Comparison of ENCODE assay signal across 8 cellular contexts in the genomic region with DNA sequence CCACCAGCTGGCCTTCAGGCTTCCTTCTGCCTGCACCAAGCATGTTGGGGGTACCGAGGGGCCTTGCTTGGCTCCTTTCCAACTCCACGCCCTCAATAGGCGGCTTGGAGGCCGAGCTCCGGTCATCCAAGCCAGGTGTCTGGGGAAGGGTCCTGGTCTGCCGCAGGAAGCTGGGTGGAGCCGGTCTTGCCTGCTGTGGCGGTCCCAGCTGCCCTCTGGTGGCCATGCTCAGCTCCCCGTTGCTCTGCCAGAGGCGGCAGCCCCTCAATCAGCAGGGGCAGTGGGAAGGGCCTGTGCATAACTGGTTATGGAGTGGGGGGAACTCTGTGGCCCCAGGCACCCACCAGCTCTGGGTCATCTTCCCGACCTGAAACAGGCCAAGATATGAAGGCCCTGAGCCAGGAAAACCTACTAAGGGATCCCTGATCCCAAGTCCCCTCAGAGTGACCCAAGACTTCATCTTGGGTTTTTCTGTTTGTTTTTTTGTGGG. TPM values are rescaled to one million over a fixed set of nuclear protein-coding genes. Genes with fewer than 3 reads are reported as not detected.
A peak's percentile ranks its signal among the peaks of the same experiment; 100 is the strongest.
DNase-seq lines count a peak whose midpoint lies in the region; ATAC-seq, FAIRE-seq and TF ChIP-seq lines count a peak whose summit lies in the region.

No MANE protein-coding gene starts in this region.

- peak; percentile 97 for TF ChIP-seq CTCF in coronary artery (IDR thresholded peaks at IDR 0.05)

- no peak for ATAC-seq in GM21367 (IDR thresholded peaks at IDR 0.05; ENCODE audit: unreplicated experiment)

- FAIRE-seq in urothelium cell line (lab: Jason Lieb, UNC): peak; percentile 5
- FAIRE-seq in small intestine (lab: Jason Lieb, UNC): no peak

- H3K9me3 ChIP-seq in small intestine (ENCODE audit: control insufficient read depth, low read depth): no peaks in the 10 kb centered on the region

- no peaks in the 10 kb centered on the region for H3K36me3 ChIP-seq in small intestine (ENCODE audit: control insufficient read depth in 2 of 2, insufficient read depth in 2 of 2, low read length in 2 of 2)

- H3K9me3 Mint-ChIP-seq in activated CD4-positive, alpha-beta T cell treated with anti-CD3 and anti-CD28 coated beads, Interleukin-2, amount 10 ng/mL, durations not matched to agents 24 days and 14 days: no peaks in the 10 kb centered on the region

- peaks cover 5% of the 10 kb centered on the region for H3K4me1 Mint-ChIP-seq in activated CD4-positive, alpha-beta T cell treated with anti-CD3 and anti-CD28 coated beads, Interleukin-2, amount 10 ng/mL, durations not matched to agents 24 days and 14 days

- no peaks in the 10 kb centered on the region for H3K36me3 Mint-ChIP-seq in activated CD4-positive, alpha-beta T cell treated with anti-CD3 and anti-CD28 coated beads, Interleukin-2, amount 10 ng/mL, durations not matched to agents 24 days and 14 days (ENCODE audit: low read depth)

- H3K27me3 Mint-ChIP-seq in activated CD4-positive, alpha-beta T cell treated with anti-CD3 and anti-CD28 coated beads, Interleukin-2, amount 10 ng/mL, durations not matched to agents 24 days and 14 days: peaks cover 23% of the 10 kb centered on the region

- H3K4me1 ChIP-seq in small intestine (ENCODE audit: control insufficient read depth in 2 of 2, insufficient read depth in 1 of 2, low read depth in 1 of 2, low read length in 1 of 2): peaks cover 0 to 2% of the 10 kb centered on the region in 2 donors

- no peak overlapping the region for H3K27ac Mint-ChIP-seq in activated CD4-positive, alpha-beta T cell treated with anti-CD3 and anti-CD28 coated beads, Interleukin-2, amount 10 ng/mL, durations not matched to agents 24 days and 14 days

- H3K4me3 ChIP-seq in coronary artery: peak overlapping the region; percentile 0
- H3K4me3 ChIP-seq in small intestine (ENCODE audit: low read depth in 1 of 2, low read length in 2 of 2): no peak overlapping the region

- H3K27me3 ChIP-seq in small intestine (ENCODE audit: control insufficient read depth in 2 of 2, insufficient read depth in 2 of 2, low read length in 2 of 2): no peaks in the 10 kb centered on the region

- peak overlapping the region in 1 of 2 donors; percentile 25 for H3K27ac ChIP-seq in coronary artery
- H3K27ac ChIP-seq in small intestine (ENCODE audit: low read depth in 1 of 2, low read length in 1 of 2): no peak overlapping the region

- DNase-seq in activated CD4-positive, alpha-beta T cell treated with anti-CD3 and anti-CD28 coated beads, Interleukin-2, amount 10 ng/mL, durations not matched to agents 24 days and 14 days: peak; percentile 72
- DNase-seq in activated CD4-positive, alpha-beta T cell treated with anti-CD3 and anti-CD28 coated beads, Interleukin-2, amount 50 U/mL, for 4 hours: no peak
- DNase-seq in OCI-M1 (lab: John Stamatoyannopoulos, UW): peak; percentile 77
- no peak for DNase-seq in coronary artery (ENCODE audit: low spot score)
- peak; percentile 71 to 85 for DNase-seq in lung microvascular endothelial cell (ENCODE audit: low read depth in 2 of 2)
- DNase-seq in urothelium cell line (ENCODE audit: low spot score): peak; percentile 62
- no peak for DNase-seq in small intestine

- 16 to 57% (median 43%) methylated on average over 11 of the region's 11 CpGs for WGBS in small intestine, 3 donors

- intact Hi-C loops in activated CD4-positive, alpha-beta T cell treated with anti-CD3 and anti-CD28 coated beads, Interleukin-2, amount 10 ng/mL, durations not matched to agents 24 days and 14 days (cut with micrococcal nuclease): no loop called here

- H3K4me3 Mint-ChIP-seq in activated CD4-positive, alpha-beta T cell treated with anti-CD3 and anti-CD28 coated beads, Interleukin-2, amount 10 ng/mL, durations not matched to agents 24 days and 14 days: no peak overlapping the region

RNA-seq across cellular contexts. Expression of gene ARVCF, which starts 3.2 kb away (rescaled TPM):
- total RNA-seq in activated CD4-positive, alpha-beta T cell treated with anti-CD3 and anti-CD28 coated beads, Interleukin-2, amount 10 ng/mL, durations not matched to agents 24 days and 14 days: 2.6 and 4.1 TPM in 2 replicates
- total RNA-seq in lung microvascular endothelial cell: 46.0 and 72.0 TPM in 2 replicates
- 10 to 100 TPM in 1 of 3 donors, 1 to 10 TPM in 2; 2.2 to 11.7 (median 2.9) TPM for polyA plus RNA-seq in small intestine

RNA-seq across cellular contexts. Expression of gene TANGO2, which starts 7.5 kb away (rescaled TPM):
- 27.1 and 31.5 TPM in 2 replicates for total RNA-seq in activated CD4-positive, alpha-beta T cell treated with anti-CD3 and anti-CD28 coated beads, Interleukin-2, amount 10 ng/mL, durations not matched to agents 24 days and 14 days
- total RNA-seq in lung microvascular endothelial cell: 42.3 and 46.8 TPM in 2 replicates
- polyA plus RNA-seq in small intestine: 10 to 100 TPM; 19.0 to 23.3 (median 22.7) TPM

Comparison
In these comparisons a context has a peak if more than half of its experiments do, and no peak if none do; other contexts are left out.
1. DNase-seq: peak in activated CD4-positive, alpha-beta T cell treated with anti-CD3 and anti-CD28 coated beads, Interleukin-2, amount 10 ng/mL, durations not matched to agents 24 days and 14 days (single experiment), OCI-M1 (single experiment), lung microvascular endothelial cell (2 of 2) and urothelium cell line (single experiment); none in activated CD4-positive, alpha-beta T cell treated with anti-CD3 and anti-CD28 coated beads, Interleukin-2, amount 50 U/mL, for 4 hours (0 of 2), coronary artery (single experiment) and small intestine (single experiment).